8 cellular contexts compared by ENCODE assay signal in the genomic region with DNA sequence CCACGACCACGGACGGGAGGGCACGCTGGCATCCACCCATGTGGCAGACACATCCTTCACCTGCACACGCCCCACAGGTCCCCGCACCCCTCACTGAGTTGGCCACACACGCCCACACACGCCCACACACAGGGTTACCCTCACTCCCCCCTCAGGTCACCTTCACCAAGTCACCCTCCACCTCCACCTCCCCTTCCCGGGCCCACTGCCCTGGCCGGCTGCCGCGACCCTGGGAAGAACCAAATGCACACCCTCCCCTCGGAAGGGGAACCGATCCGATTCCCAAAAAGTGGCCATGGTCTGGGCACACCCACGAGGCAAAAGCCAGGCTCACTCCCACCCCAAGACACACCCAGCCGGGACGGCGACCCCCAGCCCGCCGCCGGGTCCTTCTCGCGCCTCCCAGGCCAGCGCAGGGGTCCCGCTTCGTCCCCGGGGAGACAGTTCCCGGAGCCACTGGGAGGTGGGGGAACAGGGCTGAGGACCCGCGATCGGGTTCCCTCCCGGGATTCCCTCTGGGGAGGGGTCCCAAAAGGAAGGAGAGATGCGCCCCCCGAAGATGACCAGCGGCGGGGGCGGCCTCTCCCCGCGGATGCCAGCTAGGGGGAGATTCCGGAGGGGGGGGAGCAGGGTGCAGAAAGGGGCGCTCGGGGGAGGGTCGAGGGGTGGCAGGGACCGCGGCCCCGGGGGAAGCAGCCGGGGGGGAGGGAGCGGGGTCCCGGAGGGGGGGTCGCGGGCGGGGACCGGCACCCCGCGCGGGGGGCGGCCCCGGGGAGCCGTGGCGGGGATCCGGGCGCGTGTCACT. TPM values are rescaled to one million over a fixed set of nuclear protein-coding genes. Genes with fewer than 3 reads are reported as not detected.
A peak's percentile ranks its signal among the peaks of the same experiment; 100 is the strongest.
DNase-seq lines count a peak whose midpoint lies in the region; ATAC-seq and TF ChIP-seq lines count a peak whose summit lies in the region.

No MANE protein-coding gene starts in this region.

- no CpG with 5 or more reads among the region's 64 CpGs for WGBS in trophoblast cell (ENCODE audit: extremely low coverage, insufficient coverage, insufficient read length)

- H3K4me3 Mint-ChIP-seq in CD4-positive, CD25-positive, alpha-beta regulatory T cell = peak overlapping the region; percentile 60 to 85 (median 84)
- H3K4me3 Mint-ChIP-seq in T-helper 17 cell = peak overlapping the region; percentile 88

- H2BK5ac ChIP-seq in trophoblast cell (ENCODE audit: low read depth, low read length, poor library complexity) = no peak overlapping the region

- peak overlapping the region in 1 of 3 donors; percentile 74 for H3K27ac Mint-ChIP-seq in CD4-positive, CD25-positive, alpha-beta regulatory T cell
- no peak overlapping the region for H3K27ac Mint-ChIP-seq in T-helper 17 cell

- no peak overlapping the region for H3K4me3 ChIP-seq in CD4-positive, CD25-positive, alpha-beta regulatory T cell (ENCODE audit: low read depth, low read length)
- peak overlapping the region; percentile 74 for H3K4me3 ChIP-seq in fibroblast of pulmonary artery (replicated peaks; ENCODE audit: low read depth, low read length)
- H3K4me3 ChIP-seq in trophoblast cell (ENCODE audit: low read depth, low read length) = peak overlapping the region; percentile 72

- H3K4ac ChIP-seq in trophoblast cell (ENCODE audit: low read depth, low read length) = peak overlapping the region; percentile 2

- peak overlapping the region; percentile 28 for H2AK5ac ChIP-seq in trophoblast cell (ENCODE audit: low read length)

- peak overlapping the region; percentile 36 for H3K18ac ChIP-seq in trophoblast cell (ENCODE audit: low read length)

- peaks cover 14% of the 10 kb centered on the region for H3K4me1 ChIP-seq in CD4-positive, CD25-positive, alpha-beta regulatory T cell (ENCODE audit: control insufficient read depth, insufficient read depth, low read length, poor library complexity, severe bottlenecking)
- peaks cover 23 to 32% of the 10 kb centered on the region in 2 experiments for H3K4me1 ChIP-seq in trophoblast cell (ENCODE audit: control insufficient read depth in 1 of 2, insufficient read depth in 2 of 2, low read length in 2 of 2)

- peaks cover 15% of the 10 kb centered on the region for H3K27me3 ChIP-seq in CD4-positive, CD25-positive, alpha-beta regulatory T cell (ENCODE audit: control insufficient read depth, insufficient read depth, low read length)
- no peaks in the 10 kb centered on the region for H3K27me3 ChIP-seq in trophoblast cell (ENCODE audit: insufficient read depth, low read length)

- H3K79me2 ChIP-seq in trophoblast cell (ENCODE audit: control insufficient read depth, insufficient read depth, low read length, poor library complexity) = peaks cover 9% of the 10 kb centered on the region

- peaks cover 0 to 3% (median 0%) of the 10 kb centered on the region in 7 donors for H3K9me3 Mint-ChIP-seq in CD4-positive, CD25-positive, alpha-beta regulatory T cell

- H3K4me1 Mint-ChIP-seq in CD4-positive, CD25-positive, alpha-beta regulatory T cell = peaks cover 0 to 26% (median 5%) of the 10 kb centered on the region in 4 donors
- H3K4me1 Mint-ChIP-seq in T-helper 17 cell = peaks cover 16% of the 10 kb centered on the region

- peak overlapping the region; percentile 34 for H3K9ac ChIP-seq in trophoblast cell (ENCODE audit: low read length)

- H2AFZ ChIP-seq in trophoblast cell (ENCODE audit: insufficient read depth, low read length, poor library complexity) = no peak overlapping the region

- H3K4me2 ChIP-seq in trophoblast cell (ENCODE audit: low read length) = peak overlapping the region; percentile 84

- peak overlapping the region; percentile 1 for H2BK12ac ChIP-seq in trophoblast cell (ENCODE audit: low read length)

- H3K27me3 Mint-ChIP-seq in CD4-positive, CD25-positive, alpha-beta regulatory T cell = peaks cover 48% of the 10 kb centered on the region
- peaks cover 55% of the 10 kb centered on the region for H3K27me3 Mint-ChIP-seq in T-helper 17 cell

- H3K36me3 ChIP-seq in CD4-positive, CD25-positive, alpha-beta regulatory T cell (ENCODE audit: control insufficient read depth, insufficient read depth, low read length) = no peaks in the 10 kb centered on the region
- no peaks in the 10 kb centered on the region for H3K36me3 ChIP-seq in trophoblast cell (ENCODE audit: control insufficient read depth in 1 of 2, insufficient read depth in 2 of 2, low read length in 2 of 2)

- H3K9me3 ChIP-seq in CD4-positive, CD25-positive, alpha-beta regulatory T cell (ENCODE audit: control insufficient read depth in 2 of 2, low read length in 2 of 2) = no peaks in the 10 kb centered on the region
- H3K9me3 ChIP-seq in T-helper 17 cell (ENCODE audit: control insufficient read depth, low read length, poor library complexity, severe bottlenecking) = no peaks in the 10 kb centered on the region
- H3K9me3 ChIP-seq in trophoblast cell (ENCODE audit: insufficient read depth, low read depth, low read length) = no peaks in the 10 kb centered on the region

- H3K36me3 Mint-ChIP-seq in CD4-positive, CD25-positive, alpha-beta regulatory T cell = no peaks in the 10 kb centered on the region
- H3K36me3 Mint-ChIP-seq in T-helper 17 cell (ENCODE audit: low read depth) = peaks cover 2% of the 10 kb centered on the region

- no peak for DNase-seq in CD4-positive, CD25-positive, alpha-beta regulatory T cell
- no peak for DNase-seq in T-helper 17 cell
- DNase-seq in fibroblast of pulmonary artery (ENCODE audit: low read depth) = no peak
- no peak for DNase-seq in trophoblast cell
- DNase-seq in H4 (ENCODE audit: low spot score) = no peak
- no peak for DNase-seq in SW480 (ENCODE audit: low spot score)

- TF ChIP-seq CTCF in fibroblast of pulmonary artery (IDR thresholded peaks at IDR 0.05; ENCODE audit: low read length, missing control alignments) = no peak

- peaks cover 19% of the 10 kb centered on the region for H3K79me1 ChIP-seq in trophoblast cell (ENCODE audit: low read length)

- H3K27ac ChIP-seq in CD4-positive, CD25-positive, alpha-beta regulatory T cell (ENCODE audit: insufficient read depth, low read length, poor library complexity, severe bottlenecking) = no peak overlapping the region
- H3K27ac ChIP-seq in trophoblast cell (ENCODE audit: low read depth, low read length) = no peak overlapping the region

- peak overlapping the region; percentile 71 for H4K91ac ChIP-seq in trophoblast cell (ENCODE audit: low read depth, low read length)

- peak overlapping the region; percentile 9 for H4K8ac ChIP-seq in trophoblast cell (ENCODE audit: low read depth, low read length)

- H4K12ac ChIP-seq in trophoblast cell (ENCODE audit: low read depth, low read length) = peak overlapping the region; percentile 65

- no peak overlapping the region for H3K23ac ChIP-seq in trophoblast cell (ENCODE audit: low read length)

- H3K14ac ChIP-seq in trophoblast cell (ENCODE audit: low read length) = peak overlapping the region; percentile 76

- ATAC-seq in CD4-positive, CD25-positive, alpha-beta regulatory T cell (ENCODE audit: low read depth in 2 of 2) = no peak
- ATAC-seq in T-helper 17 cell (no peak), GM19452 (IDR thresholded peaks at IDR 0.05; ENCODE audit: unreplicated experiment) (no peak), HG03095 (IDR thresholded peaks at IDR 0.05; ENCODE audit: unreplicated experiment) (no peak)

- H2BK120ac ChIP-seq in trophoblast cell (ENCODE audit: insufficient read depth, low read length, poor library complexity) = peak overlapping the region; percentile 16

RNA-seq across cellular contexts. Expression of a gene that starts 0.7 kb away (rescaled TPM):
- total RNA-seq in CD4-positive, CD25-positive, alpha-beta regulatory T cell = 0.12 TPM
- polyA plus RNA-seq in CD4-positive, CD25-positive, alpha-beta regulatory T cell = not detected
- under 1 TPM; 0.32 to 0.34 TPM for total RNA-seq in T-helper 17 cell
- polyA plus RNA-seq in trophoblast cell (2013) = 64.9 and 65.2 TPM in 2 replicates
- total RNA-seq in H4 (2014; rRNA removed; shearing (Covaris generic)) = 15.5 and 16.7 TPM in 2 replicates

Comparison
In these comparisons a context has a peak if more than half of its experiments do, and no peak if none do; other contexts are left out.
1. RNA of a gene that starts 0.7 kb away (total RNA-seq): 15.5 to 16.7 TPM in H4; 0.32 to 0.34 TPM in T-helper 17 cell and 0.12 TPM in CD4-positive, CD25-positive, alpha-beta regulatory T cell (single experiment); every median in the first group is over 10 times any median in the second.